ENCODE assay signal across 20 cellular contexts in genomic region chr9:90972057-90972456, GRCh38.
DNase-seq lines count a peak whose midpoint lies in the region; ATAC-seq, FAIRE-seq and TF ChIP-seq lines count a peak whose summit lies in the region.
"Had no signal": no experiment of that assay in that cellular context is flagged by ENCODE, and none has a peak within 500 bp of the region (broad histone marks: within the 10 kb centered on the region; RNA-seq: fewer than 3 reads in every experiment).

No MANE protein-coding gene starts in this region.

- H2AFZ ChIP-seq in GM12878 (ENCODE audit: control insufficient read depth, low read depth, low read length): no peak overlapping the region
- H2AFZ ChIP-seq: neural progenitor cell had no signal

- no peaks in the 10 kb centered on the region for H3K36me3 ChIP-seq in GM12878 (ENCODE audit: control insufficient read depth in 2 of 2, insufficient read depth in 2 of 2, low read length in 1 of 2)
- H3K36me3 ChIP-seq: neural progenitor cell had no signal

- CTCF ChIA-PET in GM10248 (lab: Yijun Ruan, JAX) (interaction anchor here (0.9 to 1.6 kb wide), 5 partner anchors 10 to 454 kb away, joined by 3 to 6 read pairs (median 5); no protein-coding TSS in a partner anchor), GM12878 (lab: Yijun Ruan, JAX) (no interaction called here)

- H3K27me3 ChIP-seq in GM12878 (replicated peaks in 1 of 2; ENCODE audit: control insufficient read depth in 2 of 2, insufficient read depth in 2 of 2, low read length in 1 of 2): no peaks in the 10 kb centered on the region; a peak in 1 of 4 replicates
- H3K27me3 ChIP-seq: neural progenitor cell had no signal

- no peak for TF ChIP-seq RAD21 in GM12878 (IDR thresholded peaks at IDR 0.05; ENCODE audit: insufficient read depth, low read depth, low read length)

- H4K20me1 ChIP-seq in GM12878 (ENCODE audit: control insufficient read depth, insufficient read depth): no peaks in the 10 kb centered on the region

- H3K4me1 ChIP-seq in GM12878 (ENCODE audit: control insufficient read depth, insufficient read depth, low read length): peaks cover 13% of the 10 kb centered on the region

- no peaks in the 10 kb centered on the region for H3K79me2 ChIP-seq in GM12878 (ENCODE audit: control insufficient read depth, insufficient read depth, low read length)

- FAIRE-seq in GM12878 (lab: Jason Lieb, UNC): no peak

- no peak overlapping the region for H3K9ac ChIP-seq in GM12878 (ENCODE audit: control insufficient read depth, insufficient read depth, low read length)
- H3K9ac ChIP-seq: neural progenitor cell had no signal

- WGBS in GM12878 (ENCODE audit: insufficient coverage, insufficient replicate concordance, low lambda C conversion rate, missing lambda C conversion rate): 8% methylated on average over 6 of the region's 6 CpGs

- no peaks in the 10 kb centered on the region for H3K9me3 ChIP-seq in GM12878 (replicated peaks; ENCODE audit: control insufficient read depth, insufficient read depth, low read length)

- SMC1A ChIA-PET in GM12878 (lab: Charles Lee; ENCODE audit: uncharacterized antibody, unreplicated experiment): interaction anchor here (0.9 kb wide), 1 partner anchor 28 kb away, joined by 3 read pairs; no protein-coding TSS in a partner anchor

- DNase-seq in GM10248 (ENCODE audit: extremely low spot score) (peak; percentile 44), GM12878 (ENCODE audit: low read depth, low spot score) (peak; percentile 30), erythroblast (lab: John Stamatoyannopoulos, UW) (no peak), ACHN (no peak)
- DNase-seq: activated CD4-positive, alpha-beta T cell treated with anti-CD3 and anti-CD28 coated beads, Interleukin-2, amount 10 ng/mL, durations not matched to agents 7 days and 5 days; activated naive CD8-positive, alpha-beta T cell treated with anti-CD3 and anti-CD28 coated beads, Interleukin-2, amount 10 ng/mL, durations not matched to agents 7 days and 5 days; activated T-cell treated with anti-CD3 and anti-CD28 coated beads, Interleukin-2, amount 50 U/mL, for 24 hours; Calu3; caudate nucleus; KG1; NCI-H1930; SHP77; stimulated activated CD4-positive, alpha-beta T cell treated with anti-CD3 and anti-CD28 coated beads, Interleukin-4, amount 100 ng/mL, for 1 hour; T1000 had no signal

- no peak for TF ChIP-seq EP300 in GM12878 (IDR thresholded peaks at IDR 0.05; ENCODE audit: borderline replicate concordance in 1 of 2, control insufficient read depth in 1 of 2, low read depth in 2 of 2, low read length in 2 of 2)

- peak; percentile 76 for ATAC-seq in GM19395 (IDR thresholded peaks at IDR 0.05; ENCODE audit: unreplicated experiment)
- peak; percentile 55 for ATAC-seq in HG03175 (IDR thresholded peaks at IDR 0.05; ENCODE audit: unreplicated experiment)
- ATAC-seq in GM12878: peak; percentile 64
- no peak for ATAC-seq in GM21576 (IDR thresholded peaks at IDR 0.05; ENCODE audit: unreplicated experiment)
- ATAC-seq in HG03095 (IDR thresholded peaks at IDR 0.05; ENCODE audit: unreplicated experiment): no peak
- ATAC-seq: sciatic nerve had no signal

- no peak overlapping the region for H3K4me3 ChIP-seq in GM12878
- H3K4me3 ChIP-seq: neural progenitor cell had no signal

- BruUV-seq in GM12878 (replicated peaks; lab: Mats Ljungman, UMichigan): no TSS peak

- intact Hi-C loops in GM12878 (cut with micrococcal nuclease; ENCODE audit: unreplicated experiment): loop anchor here (2.0 kb wide), 1 partner anchor 47 kb away; no protein-coding TSS in a partner anchor

- RAD21 ChIA-PET in GM12878 (lab: Charles Lee; ENCODE audit: unreplicated experiment): no interaction called here

- TF ChIP-seq CTCF in GM10248 (IDR thresholded peaks at IDR 0.05; ENCODE audit: control extremely low read depth, extremely low read depth, low read depth, missing control alignments) (no peak), GM12878 (IDR thresholded peaks at IDR 0.05 in 2 of 3, conservative IDR thresholded peaks at IDR 0.05 in 1 of 3; ENCODE audit: control insufficient read depth in 2 of 3, extremely low read depth in 1 of 3, insufficient read depth in 1 of 3, low read depth in 3 of 3, low read length in 3 of 3) (no peak)

- POLR2A ChIA-PET in GM10248 (lab: Yijun Ruan, JAX) (no interaction called here), GM12878 (lab: Charles Lee) (no interaction called here)

- TF ChIP-seq POLR2A in GM12878 (IDR thresholded peaks at IDR 0.05; ENCODE audit: low read depth, low read length) (no peak), erythroblast (IDR thresholded peaks at IDR 0.05; ENCODE audit: low read length) (no peak)

- peak overlapping the region; percentile 63 for H3K4me2 ChIP-seq in GM12878 (ENCODE audit: control insufficient read depth, insufficient read depth)
- H3K4me2 ChIP-seq: neural progenitor cell had no signal

- H3K27ac ChIP-seq in GM12878 (ENCODE audit: control insufficient read depth, insufficient read depth): 0 out of 2 replicates have a peak overlapping the region, but pooled peaks have one; percentile 14
- H3K27ac ChIP-seq: neural progenitor cell had no signal

- in situ Hi-C loops in GM12878 (cut with MboI): no loop called here
- in situ Hi-C loops in ACHN (cut with HindIII; ENCODE audit: low pct_ligation_motif_present, low pct_unique_long_range_greater_than_20kb, low sequenced_read_pairs): no loop called here

TF ChIP-seq in GM12878, 131 proteins besides CTCF, POLR2A, EP300 and RAD21:
- TF ChIP-seq BMI1 (IDR thresholded peaks at IDR 0.05; ENCODE audit: borderline replicate concordance) (no peak), FOS (IDR thresholded peaks at IDR 0.05; ENCODE audit: borderline replicate concordance, extremely low read depth, insufficient read length) (no peak), PRDM15 (CRISPR knock-in tag; IDR thresholded peaks at IDR 0.05) (no peak), SIX5 (IDR thresholded peaks at IDR 0.05; ENCODE audit: low read depth, low read length, severe bottlenecking) (no peak), SMAD5 (IDR thresholded peaks at IDR 0.05; ENCODE audit: low read depth) (no peak), ZZZ3 (IDR thresholded peaks at IDR 0.05; ENCODE audit: control insufficient read depth, insufficient read length, low read depth) (no peak), MYC (IDR thresholded peaks at IDR 0.05; ENCODE audit: insufficient read depth, insufficient read length, insufficient replicate concordance, low read length, severe bottlenecking) (no peak), ZNF384 (IDR thresholded peaks at IDR 0.05; ENCODE audit: borderline replicate concordance, low read depth, low read length) (peak; percentile 49; the same call in 1 of the 2 replicates)

Comparison
In these comparisons a context has a peak if more than half of its experiments do, and no peak if none do; other contexts are left out.
1. DNase-seq: peak in GM10248 (single experiment) and GM12878 (single experiment); none in erythroblast (0 of 2) and ACHN (single experiment).
2. ATAC-seq: peak in GM19395 (single experiment), HG03175 (single experiment) and GM12878 (single experiment); none in GM21576 (single experiment) and HG03095 (single experiment).